In the genomic region with DNA sequence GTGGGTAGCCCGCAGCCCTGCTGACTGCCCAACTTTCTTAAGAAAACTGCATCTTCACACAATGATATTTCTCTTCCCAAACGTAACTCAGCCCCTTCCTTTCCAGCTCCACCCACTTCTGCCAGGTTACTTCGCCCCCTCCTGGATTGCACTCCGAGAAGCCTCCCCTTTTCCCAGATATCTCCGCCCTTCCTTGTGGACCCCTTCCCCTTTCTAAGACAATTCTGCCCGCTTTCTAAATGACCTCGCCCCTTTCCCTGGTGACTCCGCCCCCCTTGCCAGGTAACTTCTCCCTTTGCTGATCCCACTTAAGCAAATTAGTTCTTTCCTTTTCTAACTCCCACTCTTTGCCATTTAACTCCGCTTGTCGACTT, we compare ENCODE assay signal across 1 cellular context.
TF ChIP-seq lines count a peak whose summit lies in the region.

No MANE protein-coding gene starts in this region.

TF ChIP-seq in K562, 482 proteins besides CTCF, POLR2A, EP300 and RAD21 (continued from another document and continues in another):
- TF ChIP-seq, protein P1, sequence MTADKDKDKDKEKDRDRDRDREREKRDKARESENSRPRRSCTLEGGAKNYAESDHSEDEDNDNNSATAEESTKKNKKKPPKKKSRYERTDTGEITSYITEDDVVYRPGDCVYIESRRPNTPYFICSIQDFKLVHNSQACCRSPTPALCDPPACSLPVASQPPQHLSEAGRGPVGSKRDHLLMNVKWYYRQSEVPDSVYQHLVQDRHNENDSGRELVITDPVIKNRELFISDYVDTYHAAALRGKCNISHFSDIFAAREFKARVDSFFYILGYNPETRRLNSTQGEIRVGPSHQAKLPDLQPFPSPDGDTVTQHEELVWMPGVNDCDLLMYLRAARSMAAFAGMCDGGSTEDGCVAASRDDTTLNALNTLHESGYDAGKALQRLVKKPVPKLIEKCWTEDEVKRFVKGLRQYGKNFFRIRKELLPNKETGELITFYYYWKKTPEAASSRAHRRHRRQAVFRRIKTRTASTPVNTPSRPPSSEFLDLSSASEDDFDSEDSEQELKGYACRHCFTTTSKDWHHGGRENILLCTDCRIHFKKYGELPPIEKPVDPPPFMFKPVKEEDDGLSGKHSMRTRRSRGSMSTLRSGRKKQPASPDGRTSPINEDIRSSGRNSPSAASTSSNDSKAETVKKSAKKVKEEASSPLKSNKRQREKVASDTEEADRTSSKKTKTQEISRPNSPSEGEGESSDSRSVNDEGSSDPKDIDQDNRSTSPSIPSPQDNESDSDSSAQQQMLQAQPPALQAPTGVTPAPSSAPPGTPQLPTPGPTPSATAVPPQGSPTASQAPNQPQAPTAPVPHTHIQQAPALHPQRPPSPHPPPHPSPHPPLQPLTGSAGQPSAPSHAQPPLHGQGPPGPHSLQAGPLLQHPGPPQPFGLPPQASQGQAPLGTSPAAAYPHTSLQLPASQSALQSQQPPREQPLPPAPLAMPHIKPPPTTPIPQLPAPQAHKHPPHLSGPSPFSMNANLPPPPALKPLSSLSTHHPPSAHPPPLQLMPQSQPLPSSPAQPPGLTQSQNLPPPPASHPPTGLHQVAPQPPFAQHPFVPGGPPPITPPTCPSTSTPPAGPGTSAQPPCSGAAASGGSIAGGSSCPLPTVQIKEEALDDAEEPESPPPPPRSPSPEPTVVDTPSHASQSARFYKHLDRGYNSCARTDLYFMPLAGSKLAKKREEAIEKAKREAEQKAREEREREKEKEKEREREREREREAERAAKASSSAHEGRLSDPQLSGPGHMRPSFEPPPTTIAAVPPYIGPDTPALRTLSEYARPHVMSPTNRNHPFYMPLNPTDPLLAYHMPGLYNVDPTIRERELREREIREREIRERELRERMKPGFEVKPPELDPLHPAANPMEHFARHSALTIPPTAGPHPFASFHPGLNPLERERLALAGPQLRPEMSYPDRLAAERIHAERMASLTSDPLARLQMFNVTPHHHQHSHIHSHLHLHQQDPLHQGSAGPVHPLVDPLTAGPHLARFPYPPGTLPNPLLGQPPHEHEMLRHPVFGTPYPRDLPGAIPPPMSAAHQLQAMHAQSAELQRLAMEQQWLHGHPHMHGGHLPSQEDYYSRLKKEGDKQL (CRISPR knock-in tag; IDR thresholded peaks at IDR 0.05; ENCODE audit: borderline replicate concordance), result no peak
- TF ChIP-seq ETV5 (CRISPR knock-in tag; IDR thresholded peaks at IDR 0.05; ENCODE audit: low read depth), result no peak
- TF ChIP-seq ZNF408 (CRISPR knock-in tag; IDR thresholded peaks at IDR 0.05; ENCODE audit: low read depth), result no peak
- TF ChIP-seq STAG1 (CRISPR knock-in tag; IDR thresholded peaks at IDR 0.05; ENCODE audit: borderline replicate concordance), result no peak
- TF ChIP-seq SRF (CRISPR knock-in tag; IDR thresholded peaks at IDR 0.05), result 0 out of 4 replicates have a peak, but pooled peaks of 1 of the 2 experiments have one; percentile 53
- TF ChIP-seq, protein P2, sequence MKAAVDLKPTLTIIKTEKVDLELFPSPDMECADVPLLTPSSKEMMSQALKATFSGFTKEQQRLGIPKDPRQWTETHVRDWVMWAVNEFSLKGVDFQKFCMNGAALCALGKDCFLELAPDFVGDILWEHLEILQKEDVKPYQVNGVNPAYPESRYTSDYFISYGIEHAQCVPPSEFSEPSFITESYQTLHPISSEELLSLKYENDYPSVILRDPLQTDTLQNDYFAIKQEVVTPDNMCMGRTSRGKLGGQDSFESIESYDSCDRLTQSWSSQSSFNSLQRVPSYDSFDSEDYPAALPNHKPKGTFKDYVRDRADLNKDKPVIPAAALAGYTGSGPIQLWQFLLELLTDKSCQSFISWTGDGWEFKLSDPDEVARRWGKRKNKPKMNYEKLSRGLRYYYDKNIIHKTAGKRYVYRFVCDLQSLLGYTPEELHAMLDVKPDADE (conservative IDR thresholded peaks at IDR 0.05; ENCODE audit: control insufficient read depth, low read depth, low read length), result no peak
- no peak for TF ChIP-seq MTF1 (CRISPR knock-in tag; IDR thresholded peaks at IDR 0.05; ENCODE audit: borderline replicate concordance)
- TF ChIP-seq RBM34 (IDR thresholded peaks at IDR 0.05; ENCODE audit: borderline replicate concordance, insufficient read depth, low read length), result no peak
- TF ChIP-seq CC2D1A (IDR thresholded peaks at IDR 0.05), result no peak
- TF ChIP-seq, protein P3, sequence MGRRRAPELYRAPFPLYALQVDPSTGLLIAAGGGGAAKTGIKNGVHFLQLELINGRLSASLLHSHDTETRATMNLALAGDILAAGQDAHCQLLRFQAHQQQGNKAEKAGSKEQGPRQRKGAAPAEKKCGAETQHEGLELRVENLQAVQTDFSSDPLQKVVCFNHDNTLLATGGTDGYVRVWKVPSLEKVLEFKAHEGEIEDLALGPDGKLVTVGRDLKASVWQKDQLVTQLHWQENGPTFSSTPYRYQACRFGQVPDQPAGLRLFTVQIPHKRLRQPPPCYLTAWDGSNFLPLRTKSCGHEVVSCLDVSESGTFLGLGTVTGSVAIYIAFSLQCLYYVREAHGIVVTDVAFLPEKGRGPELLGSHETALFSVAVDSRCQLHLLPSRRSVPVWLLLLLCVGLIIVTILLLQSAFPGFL (CRISPR knock-in tag; IDR thresholded peaks at IDR 0.05), result no peak
- no peak for TF ChIP-seq SMARCB1 (IDR thresholded peaks at IDR 0.05; ENCODE audit: insufficient read length, low read depth)
- no peak for TF ChIP-seq ZKSCAN8 (CRISPR knock-in tag; IDR thresholded peaks at IDR 0.05)
- TF ChIP-seq CEBPB (tag; IDR thresholded peaks at IDR 0.05), result no peak
- TF ChIP-seq, protein P4, sequence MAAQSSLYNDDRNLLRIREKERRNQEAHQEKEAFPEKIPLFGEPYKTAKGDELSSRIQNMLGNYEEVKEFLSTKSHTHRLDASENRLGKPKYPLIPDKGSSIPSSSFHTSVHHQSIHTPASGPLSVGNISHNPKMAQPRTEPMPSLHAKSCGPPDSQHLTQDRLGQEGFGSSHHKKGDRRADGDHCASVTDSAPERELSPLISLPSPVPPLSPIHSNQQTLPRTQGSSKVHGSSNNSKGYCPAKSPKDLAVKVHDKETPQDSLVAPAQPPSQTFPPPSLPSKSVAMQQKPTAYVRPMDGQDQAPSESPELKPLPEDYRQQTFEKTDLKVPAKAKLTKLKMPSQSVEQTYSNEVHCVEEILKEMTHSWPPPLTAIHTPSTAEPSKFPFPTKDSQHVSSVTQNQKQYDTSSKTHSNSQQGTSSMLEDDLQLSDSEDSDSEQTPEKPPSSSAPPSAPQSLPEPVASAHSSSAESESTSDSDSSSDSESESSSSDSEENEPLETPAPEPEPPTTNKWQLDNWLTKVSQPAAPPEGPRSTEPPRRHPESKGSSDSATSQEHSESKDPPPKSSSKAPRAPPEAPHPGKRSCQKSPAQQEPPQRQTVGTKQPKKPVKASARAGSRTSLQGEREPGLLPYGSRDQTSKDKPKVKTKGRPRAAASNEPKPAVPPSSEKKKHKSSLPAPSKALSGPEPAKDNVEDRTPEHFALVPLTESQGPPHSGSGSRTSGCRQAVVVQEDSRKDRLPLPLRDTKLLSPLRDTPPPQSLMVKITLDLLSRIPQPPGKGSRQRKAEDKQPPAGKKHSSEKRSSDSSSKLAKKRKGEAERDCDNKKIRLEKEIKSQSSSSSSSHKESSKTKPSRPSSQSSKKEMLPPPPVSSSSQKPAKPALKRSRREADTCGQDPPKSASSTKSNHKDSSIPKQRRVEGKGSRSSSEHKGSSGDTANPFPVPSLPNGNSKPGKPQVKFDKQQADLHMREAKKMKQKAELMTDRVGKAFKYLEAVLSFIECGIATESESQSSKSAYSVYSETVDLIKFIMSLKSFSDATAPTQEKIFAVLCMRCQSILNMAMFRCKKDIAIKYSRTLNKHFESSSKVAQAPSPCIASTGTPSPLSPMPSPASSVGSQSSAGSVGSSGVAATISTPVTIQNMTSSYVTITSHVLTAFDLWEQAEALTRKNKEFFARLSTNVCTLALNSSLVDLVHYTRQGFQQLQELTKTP (IDR thresholded peaks at IDR 0.05; ENCODE audit: low read depth in 1 of 2, partially characterized antibody in 2 of 2), result peak in 1 of 2 experiments; percentile 64
- TF ChIP-seq, protein P5, sequence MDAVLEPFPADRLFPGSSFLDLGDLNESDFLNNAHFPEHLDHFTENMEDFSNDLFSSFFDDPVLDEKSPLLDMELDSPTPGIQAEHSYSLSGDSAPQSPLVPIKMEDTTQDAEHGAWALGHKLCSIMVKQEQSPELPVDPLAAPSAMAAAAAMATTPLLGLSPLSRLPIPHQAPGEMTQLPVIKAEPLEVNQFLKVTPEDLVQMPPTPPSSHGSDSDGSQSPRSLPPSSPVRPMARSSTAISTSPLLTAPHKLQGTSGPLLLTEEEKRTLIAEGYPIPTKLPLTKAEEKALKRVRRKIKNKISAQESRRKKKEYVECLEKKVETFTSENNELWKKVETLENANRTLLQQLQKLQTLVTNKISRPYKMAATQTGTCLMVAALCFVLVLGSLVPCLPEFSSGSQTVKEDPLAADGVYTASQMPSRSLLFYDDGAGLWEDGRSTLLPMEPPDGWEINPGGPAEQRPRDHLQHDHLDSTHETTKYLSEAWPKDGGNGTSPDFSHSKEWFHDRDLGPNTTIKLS (IDR thresholded peaks at IDR 0.05; ENCODE audit: borderline replicate concordance, low read depth), result no peak
- TF ChIP-seq, protein P6, sequence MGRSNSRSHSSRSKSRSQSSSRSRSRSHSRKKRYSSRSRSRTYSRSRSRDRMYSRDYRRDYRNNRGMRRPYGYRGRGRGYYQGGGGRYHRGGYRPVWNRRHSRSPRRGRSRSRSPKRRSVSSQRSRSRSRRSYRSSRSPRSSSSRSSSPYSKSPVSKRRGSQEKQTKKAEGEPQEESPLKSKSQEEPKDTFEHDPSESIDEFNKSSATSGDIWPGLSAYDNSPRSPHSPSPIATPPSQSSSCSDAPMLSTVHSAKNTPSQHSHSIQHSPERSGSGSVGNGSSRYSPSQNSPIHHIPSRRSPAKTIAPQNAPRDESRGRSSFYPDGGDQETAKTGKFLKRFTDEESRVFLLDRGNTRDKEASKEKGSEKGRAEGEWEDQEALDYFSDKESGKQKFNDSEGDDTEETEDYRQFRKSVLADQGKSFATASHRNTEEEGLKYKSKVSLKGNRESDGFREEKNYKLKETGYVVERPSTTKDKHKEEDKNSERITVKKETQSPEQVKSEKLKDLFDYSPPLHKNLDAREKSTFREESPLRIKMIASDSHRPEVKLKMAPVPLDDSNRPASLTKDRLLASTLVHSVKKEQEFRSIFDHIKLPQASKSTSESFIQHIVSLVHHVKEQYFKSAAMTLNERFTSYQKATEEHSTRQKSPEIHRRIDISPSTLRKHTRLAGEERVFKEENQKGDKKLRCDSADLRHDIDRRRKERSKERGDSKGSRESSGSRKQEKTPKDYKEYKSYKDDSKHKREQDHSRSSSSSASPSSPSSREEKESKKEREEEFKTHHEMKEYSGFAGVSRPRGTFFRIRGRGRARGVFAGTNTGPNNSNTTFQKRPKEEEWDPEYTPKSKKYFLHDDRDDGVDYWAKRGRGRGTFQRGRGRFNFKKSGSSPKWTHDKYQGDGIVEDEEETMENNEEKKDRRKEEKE (IDR thresholded peaks at IDR 0.05; ENCODE audit: borderline replicate concordance in 1 of 2, control insufficient read depth in 1 of 2, low read depth in 2 of 2, low read length in 1 of 2), result no peak
- TF ChIP-seq ZNF354B (CRISPR knock-in tag; IDR thresholded peaks at IDR 0.05), result no peak
- TF ChIP-seq, protein P7, sequence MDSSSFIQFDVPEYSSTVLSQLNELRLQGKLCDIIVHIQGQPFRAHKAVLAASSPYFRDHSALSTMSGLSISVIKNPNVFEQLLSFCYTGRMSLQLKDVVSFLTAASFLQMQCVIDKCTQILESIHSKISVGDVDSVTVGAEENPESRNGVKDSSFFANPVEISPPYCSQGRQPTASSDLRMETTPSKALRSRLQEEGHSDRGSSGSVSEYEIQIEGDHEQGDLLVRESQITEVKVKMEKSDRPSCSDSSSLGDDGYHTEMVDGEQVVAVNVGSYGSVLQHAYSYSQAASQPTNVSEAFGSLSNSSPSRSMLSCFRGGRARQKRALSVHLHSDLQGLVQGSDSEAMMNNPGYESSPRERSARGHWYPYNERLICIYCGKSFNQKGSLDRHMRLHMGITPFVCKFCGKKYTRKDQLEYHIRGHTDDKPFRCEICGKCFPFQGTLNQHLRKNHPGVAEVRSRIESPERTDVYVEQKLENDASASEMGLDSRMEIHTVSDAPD (CRISPR knock-in tag; IDR thresholded peaks at IDR 0.05), result no peak
- no peak for TF ChIP-seq BRCA1 (IDR thresholded peaks at IDR 0.05)
- TF ChIP-seq BRCA1 (CRISPR knock-in tag; IDR thresholded peaks at IDR 0.05), result 0 out of 2 replicates have a peak, but pooled peaks have one; percentile 59
- no peak for TF ChIP-seq TCFL5 (CRISPR knock-in tag; conservative IDR thresholded peaks at IDR 0.05)
- peak in 1 of 2 experiments; percentile 43; a peak in 1 of 4 replicates for TF ChIP-seq FOXK2 (conservative IDR thresholded peaks at IDR 0.05 in 1 of 2, IDR thresholded peaks at IDR 0.05 in 1 of 2; ENCODE audit: low read depth in 2 of 2)
- no peak for TF ChIP-seq FUS (optimal IDR thresholded peaks at IDR 0.05; ENCODE audit: low read depth, low read length)
- TF ChIP-seq, protein P8, sequence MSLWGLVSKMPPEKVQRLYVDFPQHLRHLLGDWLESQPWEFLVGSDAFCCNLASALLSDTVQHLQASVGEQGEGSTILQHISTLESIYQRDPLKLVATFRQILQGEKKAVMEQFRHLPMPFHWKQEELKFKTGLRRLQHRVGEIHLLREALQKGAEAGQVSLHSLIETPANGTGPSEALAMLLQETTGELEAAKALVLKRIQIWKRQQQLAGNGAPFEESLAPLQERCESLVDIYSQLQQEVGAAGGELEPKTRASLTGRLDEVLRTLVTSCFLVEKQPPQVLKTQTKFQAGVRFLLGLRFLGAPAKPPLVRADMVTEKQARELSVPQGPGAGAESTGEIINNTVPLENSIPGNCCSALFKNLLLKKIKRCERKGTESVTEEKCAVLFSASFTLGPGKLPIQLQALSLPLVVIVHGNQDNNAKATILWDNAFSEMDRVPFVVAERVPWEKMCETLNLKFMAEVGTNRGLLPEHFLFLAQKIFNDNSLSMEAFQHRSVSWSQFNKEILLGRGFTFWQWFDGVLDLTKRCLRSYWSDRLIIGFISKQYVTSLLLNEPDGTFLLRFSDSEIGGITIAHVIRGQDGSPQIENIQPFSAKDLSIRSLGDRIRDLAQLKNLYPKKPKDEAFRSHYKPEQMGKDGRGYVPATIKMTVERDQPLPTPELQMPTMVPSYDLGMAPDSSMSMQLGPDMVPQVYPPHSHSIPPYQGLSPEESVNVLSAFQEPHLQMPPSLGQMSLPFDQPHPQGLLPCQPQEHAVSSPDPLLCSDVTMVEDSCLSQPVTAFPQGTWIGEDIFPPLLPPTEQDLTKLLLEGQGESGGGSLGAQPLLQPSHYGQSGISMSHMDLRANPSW (CRISPR knock-in tag; IDR thresholded peaks at IDR 0.05), result no peak
- TF ChIP-seq DPF2 (IDR thresholded peaks at IDR 0.05), result peak; percentile 65
- TF ChIP-seq MCM3 (IDR thresholded peaks at IDR 0.05), result no peak
- TF ChIP-seq, protein P9, sequence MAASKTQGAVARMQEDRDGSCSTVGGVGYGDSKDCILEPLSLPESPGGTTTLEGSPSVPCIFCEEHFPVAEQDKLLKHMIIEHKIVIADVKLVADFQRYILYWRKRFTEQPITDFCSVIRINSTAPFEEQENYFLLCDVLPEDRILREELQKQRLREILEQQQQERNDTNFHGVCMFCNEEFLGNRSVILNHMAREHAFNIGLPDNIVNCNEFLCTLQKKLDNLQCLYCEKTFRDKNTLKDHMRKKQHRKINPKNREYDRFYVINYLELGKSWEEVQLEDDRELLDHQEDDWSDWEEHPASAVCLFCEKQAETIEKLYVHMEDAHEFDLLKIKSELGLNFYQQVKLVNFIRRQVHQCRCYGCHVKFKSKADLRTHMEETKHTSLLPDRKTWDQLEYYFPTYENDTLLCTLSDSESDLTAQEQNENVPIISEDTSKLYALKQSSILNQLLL (CRISPR knock-in tag; IDR thresholded peaks at IDR 0.05; ENCODE audit: borderline replicate concordance), result no peak
- peak; percentile 36; the same call in 1 of the 2 replicates for TF ChIP-seq DMBX1 (CRISPR knock-in tag; IDR thresholded peaks at IDR 0.05; ENCODE audit: borderline replicate concordance)
- TF ChIP-seq ZNF165 (CRISPR knock-in tag; IDR thresholded peaks at IDR 0.05; ENCODE audit: borderline replicate concordance), result no peak
- TF ChIP-seq RBM39 (optimal IDR thresholded peaks at IDR 0.05; ENCODE audit: low read depth, low read length), result no peak
- no peak for TF ChIP-seq PCBP1 (IDR thresholded peaks at IDR 0.05; ENCODE audit: low read depth, low read length, poor library complexity, severe bottlenecking)
- TF ChIP-seq ZNF232 (CRISPR knock-in tag; IDR thresholded peaks at IDR 0.05), result no peak
- no peak for TF ChIP-seq IFI16 (CRISPR knock-in tag; IDR thresholded peaks at IDR 0.05)
- TF ChIP-seq HNRNPH1 (optimal IDR thresholded peaks at IDR 0.05; ENCODE audit: low read depth, low read length), result no peak
